2 cellular contexts compared by ENCODE assay signal in the genomic region with DNA sequence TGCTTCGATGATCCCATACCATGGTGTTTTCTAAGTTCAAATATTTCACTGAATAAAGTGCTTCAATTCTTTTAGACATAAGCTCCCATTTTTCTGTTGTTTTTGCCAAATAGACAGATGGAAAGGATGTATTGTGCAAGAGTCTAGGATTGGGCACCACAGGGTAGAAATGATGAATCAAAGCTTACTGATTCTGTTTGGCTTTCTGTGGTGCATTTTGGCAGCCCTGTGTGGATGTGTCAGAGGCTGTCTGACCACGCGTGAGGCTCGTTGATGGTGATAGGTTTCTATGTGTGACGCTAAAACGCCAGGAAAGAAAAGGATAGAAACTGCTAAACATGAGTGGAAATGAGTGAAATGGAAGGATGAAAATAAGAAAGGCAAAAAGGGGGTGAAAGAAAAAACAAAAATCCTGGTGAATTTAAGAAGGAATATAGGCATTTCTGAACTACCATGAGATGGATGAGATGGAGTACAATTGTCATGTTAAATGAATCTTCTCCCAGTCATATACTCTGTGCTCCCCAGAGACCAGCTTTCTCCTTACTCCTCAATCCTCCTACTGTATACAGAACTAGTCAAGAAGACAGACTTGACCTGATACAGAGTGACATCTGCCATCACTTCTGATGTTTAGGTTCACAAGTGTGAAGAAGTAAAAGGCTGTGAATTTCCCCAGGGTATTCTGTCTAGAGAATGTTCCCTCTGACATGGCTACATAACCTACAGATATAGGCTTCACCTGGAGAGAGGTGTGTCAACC.
TF ChIP-seq lines count a peak whose summit lies in the region.

No MANE protein-coding gene starts in this region.

TF ChIP-seq in K562, 482 proteins besides CTCF, POLR2A, EP300 and RAD21:
- TF ChIP-seq CEBPG (CRISPR knock-in tag; IDR thresholded peaks at IDR 0.05) (no peak), CEBPG (tag; conservative IDR thresholded peaks at IDR 0.05 in 1 of 2, IDR thresholded peaks at IDR 0.05 in 1 of 2) (peak in 1 of 2 experiments; percentile 68; a peak in 2 of 4 replicates), CEBPB (tag; IDR thresholded peaks at IDR 0.05) (peak; percentile 72; the same call in 1 of the 2 replicates), TARDBP (IDR thresholded peaks at IDR 0.05) (no peak)

TF ChIP-seq in neural cell, 6 proteins besides CTCF, POLR2A, EP300 and RAD21:
- TF ChIP-seq MXI1 (conservative IDR thresholded peaks at IDR 0.05; ENCODE audit: poor library complexity, severe bottlenecking): no peak
